In the genomic region with DNA sequence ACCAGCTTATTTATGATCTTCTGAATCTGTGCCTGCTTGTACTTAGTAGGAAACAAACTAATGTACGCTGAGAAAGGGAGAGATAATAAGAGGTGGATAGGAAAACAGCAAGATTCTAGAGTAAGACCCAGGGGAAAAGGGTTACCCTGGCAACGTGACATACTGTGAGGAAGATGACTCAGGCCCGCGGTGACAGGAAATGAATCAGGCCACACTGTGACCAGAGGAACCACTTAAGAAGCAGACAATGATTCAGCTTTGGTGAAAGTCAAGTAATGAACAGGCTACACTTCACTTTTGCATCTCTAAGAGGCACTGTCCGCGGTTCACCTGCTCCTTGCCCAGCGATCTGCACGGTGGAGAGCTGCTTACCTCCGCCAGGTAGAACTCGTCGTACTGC, we compare ENCODE assay signal across 1 cellular context.
TF ChIP-seq lines count a peak whose summit lies in the region.

No MANE protein-coding gene starts in this region.

TF ChIP-seq in GM12878, 131 proteins besides CTCF, POLR2A, EP300 and RAD21 (continued from another document):
- TF ChIP-seq NR2C2 (IDR thresholded peaks at IDR 0.05; ENCODE audit: borderline replicate concordance, control insufficient read depth, insufficient read length, low read depth) (no peak), FOS (IDR thresholded peaks at IDR 0.05; ENCODE audit: borderline replicate concordance, extremely low read depth, insufficient read length) (no peak), RB1 (IDR thresholded peaks at IDR 0.05; ENCODE audit: borderline replicate concordance) (no peak), SMC3 (IDR thresholded peaks at IDR 0.05; ENCODE audit: borderline replicate concordance, low read length) (no peak), ASH2L (IDR thresholded peaks at IDR 0.05; ENCODE audit: borderline replicate concordance, low read depth) (no peak), IRF4 (IDR thresholded peaks at IDR 0.05; ENCODE audit: low read depth, low read length) (no peak), YY1 (IDR thresholded peaks at IDR 0.05; ENCODE audit: low read depth, low read length) (no peak), MTA2 (IDR thresholded peaks at IDR 0.05; ENCODE audit: low read depth) (peak; percentile 80), NRF1 (conservative IDR thresholded peaks at IDR 0.05; ENCODE audit: low read depth, low read length) (no peak), IKZF2 (IDR thresholded peaks at IDR 0.05) (peak; percentile 19 to 46; a peak in 2 of 4 replicates), KAT2A (conservative IDR thresholded peaks at IDR 0.05; ENCODE audit: control insufficient read depth, low read depth, low read length) (no peak), SMAD1 (IDR thresholded peaks at IDR 0.05; ENCODE audit: low read depth, partially characterized antibody) (no peak), KDM1A (IDR thresholded peaks at IDR 0.05; ENCODE audit: borderline replicate concordance) (no peak), TAF1 (IDR thresholded peaks at IDR 0.05; ENCODE audit: borderline replicate concordance, low read depth, low read length) (no peak), ATF7 (IDR thresholded peaks at IDR 0.05; ENCODE audit: low read depth) (peak; percentile 85), CHD1 (IDR thresholded peaks at IDR 0.05; ENCODE audit: low read depth, low read length) (no peak), TCF7 (IDR thresholded peaks at IDR 0.05; ENCODE audit: borderline replicate concordance) (no peak), BMI1 (IDR thresholded peaks at IDR 0.05; ENCODE audit: borderline replicate concordance) (peak; percentile 89), ETV6 (conservative IDR thresholded peaks at IDR 0.05 in 1 of 2, IDR thresholded peaks at IDR 0.05 in 1 of 2; ENCODE audit: borderline replicate concordance in 1 of 2, low read depth in 1 of 2) (peak in 1 of 2 experiments; percentile 18; a peak in 1 of 4 replicates), EGR1 (IDR thresholded peaks at IDR 0.05; ENCODE audit: borderline replicate concordance in 1 of 2, low read depth in 2 of 2, low read length in 2 of 2) (no peak), MYB (IDR thresholded peaks at IDR 0.05; ENCODE audit: borderline replicate concordance, low read depth, low read length) (no peak), HDAC2 (IDR thresholded peaks at IDR 0.05) (no peak), POLR2AphosphoS5 (IDR thresholded peaks at IDR 0.05; ENCODE audit: low read length) (no peak), NR2F1 (conservative IDR thresholded peaks at IDR 0.05) (no peak), NFIC (IDR thresholded peaks at IDR 0.05; ENCODE audit: low read depth, low read length) (0 out of 2 replicates have a peak, but pooled peaks have one; percentile 19), SP1 (IDR thresholded peaks at IDR 0.05; ENCODE audit: low read depth, low read length) (no peak), ZZZ3 (IDR thresholded peaks at IDR 0.05; ENCODE audit: control insufficient read depth, insufficient read length, low read depth) (no peak), GABPA (IDR thresholded peaks at IDR 0.05; ENCODE audit: low read depth) (peak; percentile 64), NFXL1 (IDR thresholded peaks at IDR 0.05; ENCODE audit: borderline replicate concordance) (no peak), SUZ12 (IDR thresholded peaks at IDR 0.05; ENCODE audit: unreplicated experiment) (no peak), NR2C1 (IDR thresholded peaks at IDR 0.05) (peak; percentile 70), STAT1 (conservative IDR thresholded peaks at IDR 0.05) (no peak), GATAD2B (conservative IDR thresholded peaks at IDR 0.05; ENCODE audit: low read depth) (no peak), MEF2B (IDR thresholded peaks at IDR 0.05; ENCODE audit: partially characterized antibody, poor library complexity, severe bottlenecking) (peak; percentile 93), WRNIP1 (IDR thresholded peaks at IDR 0.05; ENCODE audit: borderline replicate concordance, low read depth, low read length) (no peak)
- TF ChIP-seq, protein P1, sequence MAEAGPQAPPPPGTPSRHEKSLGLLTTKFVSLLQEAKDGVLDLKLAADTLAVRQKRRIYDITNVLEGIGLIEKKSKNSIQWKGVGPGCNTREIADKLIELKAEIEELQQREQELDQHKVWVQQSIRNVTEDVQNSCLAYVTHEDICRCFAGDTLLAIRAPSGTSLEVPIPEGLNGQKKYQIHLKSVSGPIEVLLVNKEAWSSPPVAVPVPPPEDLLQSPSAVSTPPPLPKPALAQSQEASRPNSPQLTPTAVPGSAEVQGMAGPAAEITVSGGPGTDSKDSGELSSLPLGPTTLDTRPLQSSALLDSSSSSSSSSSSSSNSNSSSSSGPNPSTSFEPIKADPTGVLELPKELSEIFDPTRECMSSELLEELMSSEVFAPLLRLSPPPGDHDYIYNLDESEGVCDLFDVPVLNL (IDR thresholded peaks at IDR 0.05; ENCODE audit: low read depth, low read length): no peak
- TF ChIP-seq, protein P2, sequence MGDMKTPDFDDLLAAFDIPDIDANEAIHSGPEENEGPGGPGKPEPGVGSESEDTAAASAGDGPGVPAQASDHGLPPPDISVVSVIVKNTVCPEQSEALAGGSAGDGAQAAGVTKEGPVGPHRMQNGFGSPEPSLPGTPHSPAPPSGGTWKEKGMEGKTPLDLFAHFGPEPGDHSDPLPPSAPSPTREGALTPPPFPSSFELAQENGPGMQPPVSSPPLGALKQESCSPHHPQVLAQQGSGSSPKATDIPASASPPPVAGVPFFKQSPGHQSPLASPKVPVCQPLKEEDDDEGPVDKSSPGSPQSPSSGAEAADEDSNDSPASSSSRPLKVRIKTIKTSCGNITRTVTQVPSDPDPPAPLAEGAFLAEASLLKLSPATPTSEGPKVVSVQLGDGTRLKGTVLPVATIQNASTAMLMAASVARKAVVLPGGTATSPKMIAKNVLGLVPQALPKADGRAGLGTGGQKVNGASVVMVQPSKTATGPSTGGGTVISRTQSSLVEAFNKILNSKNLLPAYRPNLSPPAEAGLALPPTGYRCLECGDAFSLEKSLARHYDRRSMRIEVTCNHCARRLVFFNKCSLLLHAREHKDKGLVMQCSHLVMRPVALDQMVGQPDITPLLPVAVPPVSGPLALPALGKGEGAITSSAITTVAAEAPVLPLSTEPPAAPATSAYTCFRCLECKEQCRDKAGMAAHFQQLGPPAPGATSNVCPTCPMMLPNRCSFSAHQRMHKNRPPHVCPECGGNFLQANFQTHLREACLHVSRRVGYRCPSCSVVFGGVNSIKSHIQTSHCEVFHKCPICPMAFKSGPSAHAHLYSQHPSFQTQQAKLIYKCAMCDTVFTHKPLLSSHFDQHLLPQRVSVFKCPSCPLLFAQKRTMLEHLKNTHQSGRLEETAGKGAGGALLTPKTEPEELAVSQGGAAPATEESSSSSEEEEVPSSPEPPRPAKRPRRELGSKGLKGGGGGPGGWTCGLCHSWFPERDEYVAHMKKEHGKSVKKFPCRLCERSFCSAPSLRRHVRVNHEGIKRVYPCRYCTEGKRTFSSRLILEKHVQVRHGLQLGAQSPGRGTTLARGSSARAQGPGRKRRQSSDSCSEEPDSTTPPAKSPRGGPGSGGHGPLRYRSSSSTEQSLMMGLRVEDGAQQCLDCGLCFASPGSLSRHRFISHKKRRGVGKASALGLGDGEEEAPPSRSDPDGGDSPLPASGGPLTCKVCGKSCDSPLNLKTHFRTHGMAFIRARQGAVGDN (IDR thresholded peaks at IDR 0.05): no peak
- TF ChIP-seq, protein P3, sequence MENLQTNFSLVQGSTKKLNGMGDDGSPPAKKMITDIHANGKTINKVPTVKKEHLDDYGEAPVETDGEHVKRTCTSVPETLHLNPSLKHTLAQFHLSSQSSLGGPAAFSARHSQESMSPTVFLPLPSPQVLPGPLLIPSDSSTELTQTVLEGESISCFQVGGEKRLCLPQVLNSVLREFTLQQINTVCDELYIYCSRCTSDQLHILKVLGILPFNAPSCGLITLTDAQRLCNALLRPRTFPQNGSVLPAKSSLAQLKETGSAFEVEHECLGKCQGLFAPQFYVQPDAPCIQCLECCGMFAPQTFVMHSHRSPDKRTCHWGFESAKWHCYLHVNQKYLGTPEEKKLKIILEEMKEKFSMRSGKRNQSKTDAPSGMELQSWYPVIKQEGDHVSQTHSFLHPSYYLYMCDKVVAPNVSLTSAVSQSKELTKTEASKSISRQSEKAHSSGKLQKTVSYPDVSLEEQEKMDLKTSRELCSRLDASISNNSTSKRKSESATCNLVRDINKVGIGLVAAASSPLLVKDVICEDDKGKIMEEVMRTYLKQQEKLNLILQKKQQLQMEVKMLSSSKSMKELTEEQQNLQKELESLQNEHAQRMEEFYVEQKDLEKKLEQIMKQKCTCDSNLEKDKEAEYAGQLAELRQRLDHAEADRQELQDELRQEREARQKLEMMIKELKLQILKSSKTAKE (IDR thresholded peaks at IDR 0.05; ENCODE audit: low read depth, poor library complexity, severe bottlenecking): no peak
- TF ChIP-seq, protein P4, sequence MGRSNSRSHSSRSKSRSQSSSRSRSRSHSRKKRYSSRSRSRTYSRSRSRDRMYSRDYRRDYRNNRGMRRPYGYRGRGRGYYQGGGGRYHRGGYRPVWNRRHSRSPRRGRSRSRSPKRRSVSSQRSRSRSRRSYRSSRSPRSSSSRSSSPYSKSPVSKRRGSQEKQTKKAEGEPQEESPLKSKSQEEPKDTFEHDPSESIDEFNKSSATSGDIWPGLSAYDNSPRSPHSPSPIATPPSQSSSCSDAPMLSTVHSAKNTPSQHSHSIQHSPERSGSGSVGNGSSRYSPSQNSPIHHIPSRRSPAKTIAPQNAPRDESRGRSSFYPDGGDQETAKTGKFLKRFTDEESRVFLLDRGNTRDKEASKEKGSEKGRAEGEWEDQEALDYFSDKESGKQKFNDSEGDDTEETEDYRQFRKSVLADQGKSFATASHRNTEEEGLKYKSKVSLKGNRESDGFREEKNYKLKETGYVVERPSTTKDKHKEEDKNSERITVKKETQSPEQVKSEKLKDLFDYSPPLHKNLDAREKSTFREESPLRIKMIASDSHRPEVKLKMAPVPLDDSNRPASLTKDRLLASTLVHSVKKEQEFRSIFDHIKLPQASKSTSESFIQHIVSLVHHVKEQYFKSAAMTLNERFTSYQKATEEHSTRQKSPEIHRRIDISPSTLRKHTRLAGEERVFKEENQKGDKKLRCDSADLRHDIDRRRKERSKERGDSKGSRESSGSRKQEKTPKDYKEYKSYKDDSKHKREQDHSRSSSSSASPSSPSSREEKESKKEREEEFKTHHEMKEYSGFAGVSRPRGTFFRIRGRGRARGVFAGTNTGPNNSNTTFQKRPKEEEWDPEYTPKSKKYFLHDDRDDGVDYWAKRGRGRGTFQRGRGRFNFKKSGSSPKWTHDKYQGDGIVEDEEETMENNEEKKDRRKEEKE (IDR thresholded peaks at IDR 0.05): no peak
- TF ChIP-seq, protein P5, sequence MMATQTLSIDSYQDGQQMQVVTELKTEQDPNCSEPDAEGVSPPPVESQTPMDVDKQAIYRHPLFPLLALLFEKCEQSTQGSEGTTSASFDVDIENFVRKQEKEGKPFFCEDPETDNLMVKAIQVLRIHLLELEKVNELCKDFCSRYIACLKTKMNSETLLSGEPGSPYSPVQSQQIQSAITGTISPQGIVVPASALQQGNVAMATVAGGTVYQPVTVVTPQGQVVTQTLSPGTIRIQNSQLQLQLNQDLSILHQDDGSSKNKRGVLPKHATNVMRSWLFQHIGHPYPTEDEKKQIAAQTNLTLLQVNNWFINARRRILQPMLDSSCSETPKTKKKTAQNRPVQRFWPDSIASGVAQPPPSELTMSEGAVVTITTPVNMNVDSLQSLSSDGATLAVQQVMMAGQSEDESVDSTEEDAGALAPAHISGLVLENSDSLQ (IDR thresholded peaks at IDR 0.05): peak; percentile 24; the same call in 1 of the 2 replicates
- TF ChIP-seq, protein P6, sequence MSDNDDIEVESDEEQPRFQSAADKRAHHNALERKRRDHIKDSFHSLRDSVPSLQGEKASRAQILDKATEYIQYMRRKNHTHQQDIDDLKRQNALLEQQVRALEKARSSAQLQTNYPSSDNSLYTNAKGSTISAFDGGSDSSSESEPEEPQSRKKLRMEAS (IDR thresholded peaks at IDR 0.05; ENCODE audit: low read depth, low read length): no peak
- TF ChIP-seq, protein P7, sequence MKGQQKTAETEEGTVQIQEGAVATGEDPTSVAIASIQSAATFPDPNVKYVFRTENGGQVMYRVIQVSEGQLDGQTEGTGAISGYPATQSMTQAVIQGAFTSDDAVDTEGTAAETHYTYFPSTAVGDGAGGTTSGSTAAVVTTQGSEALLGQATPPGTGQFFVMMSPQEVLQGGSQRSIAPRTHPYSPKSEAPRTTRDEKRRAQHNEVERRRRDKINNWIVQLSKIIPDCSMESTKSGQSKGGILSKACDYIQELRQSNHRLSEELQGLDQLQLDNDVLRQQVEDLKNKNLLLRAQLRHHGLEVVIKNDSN (IDR thresholded peaks at IDR 0.05; ENCODE audit: borderline replicate concordance, extremely low read length, insufficient read depth, low read depth, low read length): no peak
- TF ChIP-seq, protein P8, sequence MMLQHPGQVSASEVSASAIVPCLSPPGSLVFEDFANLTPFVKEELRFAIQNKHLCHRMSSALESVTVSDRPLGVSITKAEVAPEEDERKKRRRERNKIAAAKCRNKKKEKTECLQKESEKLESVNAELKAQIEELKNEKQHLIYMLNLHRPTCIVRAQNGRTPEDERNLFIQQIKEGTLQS (IDR thresholded peaks at IDR 0.05; ENCODE audit: borderline replicate concordance, extremely low read depth, low read depth, low read length): no peak
- TF ChIP-seq, protein P9, sequence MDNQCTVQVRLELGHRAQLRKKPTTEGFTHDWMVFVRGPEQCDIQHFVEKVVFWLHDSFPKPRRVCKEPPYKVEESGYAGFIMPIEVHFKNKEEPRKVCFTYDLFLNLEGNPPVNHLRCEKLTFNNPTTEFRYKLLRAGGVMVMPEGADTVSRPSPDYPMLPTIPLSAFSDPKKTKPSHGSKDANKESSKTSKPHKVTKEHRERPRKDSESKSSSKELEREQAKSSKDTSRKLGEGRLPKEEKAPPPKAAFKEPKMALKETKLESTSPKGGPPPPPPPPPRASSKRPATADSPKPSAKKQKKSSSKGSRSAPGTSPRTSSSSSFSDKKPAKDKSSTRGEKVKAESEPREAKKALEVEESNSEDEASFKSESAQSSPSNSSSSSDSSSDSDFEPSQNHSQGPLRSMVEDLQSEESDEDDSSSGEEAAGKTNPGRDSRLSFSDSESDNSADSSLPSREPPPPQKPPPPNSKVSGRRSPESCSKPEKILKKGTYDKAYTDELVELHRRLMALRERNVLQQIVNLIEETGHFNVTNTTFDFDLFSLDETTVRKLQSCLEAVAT (IDR thresholded peaks at IDR 0.05): peak; percentile 66; the same call in 1 of the 2 replicates
- TF ChIP-seq, protein P10, sequence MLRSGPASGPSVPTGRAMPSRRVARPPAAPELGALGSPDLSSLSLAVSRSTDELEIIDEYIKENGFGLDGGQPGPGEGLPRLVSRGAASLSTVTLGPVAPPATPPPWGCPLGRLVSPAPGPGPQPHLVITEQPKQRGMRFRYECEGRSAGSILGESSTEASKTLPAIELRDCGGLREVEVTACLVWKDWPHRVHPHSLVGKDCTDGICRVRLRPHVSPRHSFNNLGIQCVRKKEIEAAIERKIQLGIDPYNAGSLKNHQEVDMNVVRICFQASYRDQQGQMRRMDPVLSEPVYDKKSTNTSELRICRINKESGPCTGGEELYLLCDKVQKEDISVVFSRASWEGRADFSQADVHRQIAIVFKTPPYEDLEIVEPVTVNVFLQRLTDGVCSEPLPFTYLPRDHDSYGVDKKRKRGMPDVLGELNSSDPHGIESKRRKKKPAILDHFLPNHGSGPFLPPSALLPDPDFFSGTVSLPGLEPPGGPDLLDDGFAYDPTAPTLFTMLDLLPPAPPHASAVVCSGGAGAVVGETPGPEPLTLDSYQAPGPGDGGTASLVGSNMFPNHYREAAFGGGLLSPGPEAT (IDR thresholded peaks at IDR 0.05; ENCODE audit: low read depth): 0 out of 2 replicates have a peak, but pooled peaks have one; percentile 22
